ENCODE assay signal across 1 cellular context in the genomic region with DNA sequence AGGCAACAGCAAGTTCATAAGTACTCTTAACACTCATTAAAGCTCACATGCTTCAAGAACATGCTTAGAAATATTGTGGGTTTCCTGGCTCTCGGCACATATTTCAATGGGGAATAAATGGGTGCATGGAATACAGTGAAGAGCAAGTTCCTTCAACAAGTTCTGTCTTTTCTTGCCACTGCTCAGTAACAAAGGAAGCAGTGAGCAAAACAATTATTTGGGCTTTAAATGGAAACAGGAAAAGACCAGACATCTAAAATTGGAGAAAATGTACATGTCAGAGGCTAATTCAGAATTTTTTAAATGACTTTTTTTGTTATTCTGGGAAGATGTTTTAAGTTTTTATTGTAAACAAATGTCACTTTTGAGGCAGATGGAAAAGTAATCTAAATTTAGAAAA.
TF ChIP-seq lines count a peak whose summit lies in the region.

No MANE protein-coding gene starts in this region.

TF ChIP-seq in SK-N-SH treated with all-trans-retinoic acid at 6 μM for 48 hours, 23 proteins besides CTCF, POLR2A, EP300 and RAD21 (continued from another document):
- TF ChIP-seq, protein P1, sequence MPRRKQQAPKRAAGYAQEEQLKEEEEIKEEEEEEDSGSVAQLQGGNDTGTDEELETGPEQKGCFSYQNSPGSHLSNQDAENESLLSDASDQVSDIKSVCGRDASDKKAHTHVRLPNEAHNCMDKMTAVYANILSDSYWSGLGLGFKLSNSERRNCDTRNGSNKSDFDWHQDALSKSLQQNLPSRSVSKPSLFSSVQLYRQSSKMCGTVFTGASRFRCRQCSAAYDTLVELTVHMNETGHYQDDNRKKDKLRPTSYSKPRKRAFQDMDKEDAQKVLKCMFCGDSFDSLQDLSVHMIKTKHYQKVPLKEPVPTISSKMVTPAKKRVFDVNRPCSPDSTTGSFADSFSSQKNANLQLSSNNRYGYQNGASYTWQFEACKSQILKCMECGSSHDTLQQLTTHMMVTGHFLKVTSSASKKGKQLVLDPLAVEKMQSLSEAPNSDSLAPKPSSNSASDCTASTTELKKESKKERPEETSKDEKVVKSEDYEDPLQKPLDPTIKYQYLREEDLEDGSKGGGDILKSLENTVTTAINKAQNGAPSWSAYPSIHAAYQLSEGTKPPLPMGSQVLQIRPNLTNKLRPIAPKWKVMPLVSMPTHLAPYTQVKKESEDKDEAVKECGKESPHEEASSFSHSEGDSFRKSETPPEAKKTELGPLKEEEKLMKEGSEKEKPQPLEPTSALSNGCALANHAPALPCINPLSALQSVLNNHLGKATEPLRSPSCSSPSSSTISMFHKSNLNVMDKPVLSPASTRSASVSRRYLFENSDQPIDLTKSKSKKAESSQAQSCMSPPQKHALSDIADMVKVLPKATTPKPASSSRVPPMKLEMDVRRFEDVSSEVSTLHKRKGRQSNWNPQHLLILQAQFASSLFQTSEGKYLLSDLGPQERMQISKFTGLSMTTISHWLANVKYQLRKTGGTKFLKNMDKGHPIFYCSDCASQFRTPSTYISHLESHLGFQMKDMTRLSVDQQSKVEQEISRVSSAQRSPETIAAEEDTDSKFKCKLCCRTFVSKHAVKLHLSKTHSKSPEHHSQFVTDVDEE (CRISPR knock-in tag; IDR thresholded peaks at IDR 0.05): no peak
- TF ChIP-seq ZC3H10 (CRISPR knock-in tag; IDR thresholded peaks at IDR 0.05): no peak
- no peak for TF ChIP-seq ZNF70 (CRISPR knock-in tag; IDR thresholded peaks at IDR 0.05)
- TF ChIP-seq OSR1 (CRISPR knock-in tag; IDR thresholded peaks at IDR 0.05): no peak
- no peak for TF ChIP-seq ZFP30 (CRISPR knock-in tag; IDR thresholded peaks at IDR 0.05)
